Comparison of ENCODE assay signal across 1 cellular context in the genomic region with DNA sequence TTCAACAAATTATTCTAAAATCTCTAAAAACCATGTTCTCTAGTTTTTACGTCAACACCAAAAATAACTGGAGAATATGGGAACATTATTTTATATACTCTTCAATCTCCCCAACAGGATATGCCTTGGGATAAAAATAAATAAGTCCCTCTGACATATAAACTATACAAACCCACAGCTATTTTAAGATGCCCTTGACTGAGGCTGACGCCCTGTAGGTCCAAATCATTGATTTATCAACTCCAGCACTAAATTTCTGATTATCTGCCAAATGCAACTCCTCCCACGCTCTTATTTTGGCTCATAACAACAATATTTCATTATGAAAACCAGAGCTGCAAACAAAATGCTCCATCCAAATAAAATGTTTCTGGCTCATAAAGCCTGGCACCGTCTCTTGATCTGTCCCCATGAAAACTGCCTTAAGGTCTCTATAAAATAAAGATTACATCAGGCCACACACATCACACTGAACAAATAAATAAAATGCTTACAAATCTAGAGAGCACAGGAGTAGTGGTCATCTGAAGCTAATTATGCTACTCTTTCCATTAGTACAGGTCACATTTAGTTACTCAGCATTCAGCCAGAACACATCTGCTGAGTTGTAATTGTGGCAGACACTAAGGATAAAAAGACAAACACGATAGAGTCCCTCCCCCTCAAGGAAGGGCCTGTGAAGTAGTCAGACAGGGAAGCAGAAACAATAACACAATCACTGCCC.
TF ChIP-seq lines count a peak whose summit lies in the region.

No MANE protein-coding gene starts in this region.

TF ChIP-seq in HEK293, 187 proteins besides CTCF, POLR2A, EP300 and RAD21 (continued from another document and continues in another):
- TF ChIP-seq, protein P1, sequence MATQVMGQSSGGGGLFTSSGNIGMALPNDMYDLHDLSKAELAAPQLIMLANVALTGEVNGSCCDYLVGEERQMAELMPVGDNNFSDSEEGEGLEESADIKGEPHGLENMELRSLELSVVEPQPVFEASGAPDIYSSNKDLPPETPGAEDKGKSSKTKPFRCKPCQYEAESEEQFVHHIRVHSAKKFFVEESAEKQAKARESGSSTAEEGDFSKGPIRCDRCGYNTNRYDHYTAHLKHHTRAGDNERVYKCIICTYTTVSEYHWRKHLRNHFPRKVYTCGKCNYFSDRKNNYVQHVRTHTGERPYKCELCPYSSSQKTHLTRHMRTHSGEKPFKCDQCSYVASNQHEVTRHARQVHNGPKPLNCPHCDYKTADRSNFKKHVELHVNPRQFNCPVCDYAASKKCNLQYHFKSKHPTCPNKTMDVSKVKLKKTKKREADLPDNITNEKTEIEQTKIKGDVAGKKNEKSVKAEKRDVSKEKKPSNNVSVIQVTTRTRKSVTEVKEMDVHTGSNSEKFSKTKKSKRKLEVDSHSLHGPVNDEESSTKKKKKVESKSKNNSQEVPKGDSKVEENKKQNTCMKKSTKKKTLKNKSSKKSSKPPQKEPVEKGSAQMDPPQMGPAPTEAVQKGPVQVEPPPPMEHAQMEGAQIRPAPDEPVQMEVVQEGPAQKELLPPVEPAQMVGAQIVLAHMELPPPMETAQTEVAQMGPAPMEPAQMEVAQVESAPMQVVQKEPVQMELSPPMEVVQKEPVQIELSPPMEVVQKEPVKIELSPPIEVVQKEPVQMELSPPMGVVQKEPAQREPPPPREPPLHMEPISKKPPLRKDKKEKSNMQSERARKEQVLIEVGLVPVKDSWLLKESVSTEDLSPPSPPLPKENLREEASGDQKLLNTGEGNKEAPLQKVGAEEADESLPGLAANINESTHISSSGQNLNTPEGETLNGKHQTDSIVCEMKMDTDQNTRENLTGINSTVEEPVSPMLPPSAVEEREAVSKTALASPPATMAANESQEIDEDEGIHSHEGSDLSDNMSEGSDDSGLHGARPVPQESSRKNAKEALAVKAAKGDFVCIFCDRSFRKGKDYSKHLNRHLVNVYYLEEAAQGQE (tag by site-specific recombination; IDR thresholded peaks at IDR 0.05): no peak
- TF ChIP-seq GLIS1 (tag by site-specific recombination; IDR thresholded peaks at IDR 0.05) (peak; percentile 74), ZXDB (tag by site-specific recombination; IDR thresholded peaks at IDR 0.05) (peak; percentile 60), ZSCAN30 (tag by site-specific recombination; IDR thresholded peaks at IDR 0.05) (0 out of 2 replicates have a peak, but pooled peaks have one; percentile 22), ZNF677 (tag by site-specific recombination; IDR thresholded peaks at IDR 0.05) (no peak), ZBTB21 (tag by site-specific recombination; IDR thresholded peaks at IDR 0.05) (no peak), ZNF555 (tag by site-specific recombination; conservative IDR thresholded peaks at IDR 0.05) (no peak), ZNF416 (tag by site-specific recombination; IDR thresholded peaks at IDR 0.05) (no peak), ZNF366 (tag by site-specific recombination; conservative IDR thresholded peaks at IDR 0.05) (peak; percentile 65; the same call in 1 of the 2 replicates), TCF7L2 (IDR thresholded peaks at IDR 0.05; ENCODE audit: borderline replicate concordance, low read depth, low read length) (peak; percentile 57; the same call in 1 of the 2 replicates), KLF9 (tag by site-specific recombination; IDR thresholded peaks at IDR 0.05; ENCODE audit: low read depth) (0 out of 2 replicates have a peak, but pooled peaks have one; percentile 16), HOXD13 (CRISPR knock-in tag; IDR thresholded peaks at IDR 0.05; ENCODE audit: borderline replicate concordance) (0 out of 2 replicates have a peak, but pooled peaks have one; percentile 45), ZNF701 (tag by site-specific recombination; IDR thresholded peaks at IDR 0.05) (no peak), ZNF274 (IDR thresholded peaks at IDR 0.05; ENCODE audit: low read length) (no peak), ZNF274 (tag by site-specific recombination; IDR thresholded peaks at IDR 0.05; ENCODE audit: borderline replicate concordance) (no peak), ZNF248 (tag by site-specific recombination; IDR thresholded peaks at IDR 0.05) (no peak), ZNF2 (tag by site-specific recombination; IDR thresholded peaks at IDR 0.05) (0 out of 2 replicates have a peak, but pooled peaks have one; percentile 44), ZNF792 (tag by site-specific recombination; IDR thresholded peaks at IDR 0.05) (no peak), ZNF558 (tag by site-specific recombination; IDR thresholded peaks at IDR 0.05) (no peak), ZNF426 (tag by site-specific recombination; IDR thresholded peaks at IDR 0.05) (no peak), ZNF211 (tag by site-specific recombination; IDR thresholded peaks at IDR 0.05; ENCODE audit: low read depth) (no peak), BCL11A (tag by site-specific recombination; IDR thresholded peaks at IDR 0.05; ENCODE audit: low read depth) (peak; percentile 89; the same call in 1 of the 2 replicates), WT1 (tag by site-specific recombination; IDR thresholded peaks at IDR 0.05) (no peak), ZNF560 (tag by site-specific recombination; IDR thresholded peaks at IDR 0.05; ENCODE audit: borderline replicate concordance) (no peak), OVOL3 (tag by site-specific recombination; IDR thresholded peaks at IDR 0.05) (peak; percentile 29; the same call in 1 of the 2 replicates), ZNF335 (tag by site-specific recombination; conservative IDR thresholded peaks at IDR 0.05) (no peak), ZNF341 (tag by site-specific recombination; IDR thresholded peaks at IDR 0.05; ENCODE audit: low read depth) (no peak), ZNF10 (tag by site-specific recombination; IDR thresholded peaks at IDR 0.05) (no peak), ZNF132 (tag by site-specific recombination; IDR thresholded peaks at IDR 0.05; ENCODE audit: borderline replicate concordance) (no peak), FEZF1 (tag by site-specific recombination; IDR thresholded peaks at IDR 0.05) (peak; percentile 83), ZNF138 (tag by site-specific recombination; IDR thresholded peaks at IDR 0.05; ENCODE audit: borderline replicate concordance) (no peak)
- TF ChIP-seq, protein P2, sequence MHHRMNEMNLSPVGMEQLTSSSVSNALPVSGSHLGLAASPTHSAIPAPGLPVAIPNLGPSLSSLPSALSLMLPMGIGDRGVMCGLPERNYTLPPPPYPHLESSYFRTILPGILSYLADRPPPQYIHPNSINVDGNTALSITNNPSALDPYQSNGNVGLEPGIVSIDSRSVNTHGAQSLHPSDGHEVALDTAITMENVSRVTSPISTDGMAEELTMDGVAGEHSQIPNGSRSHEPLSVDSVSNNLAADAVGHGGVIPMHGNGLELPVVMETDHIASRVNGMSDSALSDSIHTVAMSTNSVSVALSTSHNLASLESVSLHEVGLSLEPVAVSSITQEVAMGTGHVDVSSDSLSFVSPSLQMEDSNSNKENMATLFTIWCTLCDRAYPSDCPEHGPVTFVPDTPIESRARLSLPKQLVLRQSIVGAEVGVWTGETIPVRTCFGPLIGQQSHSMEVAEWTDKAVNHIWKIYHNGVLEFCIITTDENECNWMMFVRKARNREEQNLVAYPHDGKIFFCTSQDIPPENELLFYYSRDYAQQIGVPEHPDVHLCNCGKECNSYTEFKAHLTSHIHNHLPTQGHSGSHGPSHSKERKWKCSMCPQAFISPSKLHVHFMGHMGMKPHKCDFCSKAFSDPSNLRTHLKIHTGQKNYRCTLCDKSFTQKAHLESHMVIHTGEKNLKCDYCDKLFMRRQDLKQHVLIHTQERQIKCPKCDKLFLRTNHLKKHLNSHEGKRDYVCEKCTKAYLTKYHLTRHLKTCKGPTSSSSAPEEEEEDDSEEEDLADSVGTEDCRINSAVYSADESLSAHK (tag by site-specific recombination; IDR thresholded peaks at IDR 0.05): peak; percentile 71
- TF ChIP-seq, protein P3, sequence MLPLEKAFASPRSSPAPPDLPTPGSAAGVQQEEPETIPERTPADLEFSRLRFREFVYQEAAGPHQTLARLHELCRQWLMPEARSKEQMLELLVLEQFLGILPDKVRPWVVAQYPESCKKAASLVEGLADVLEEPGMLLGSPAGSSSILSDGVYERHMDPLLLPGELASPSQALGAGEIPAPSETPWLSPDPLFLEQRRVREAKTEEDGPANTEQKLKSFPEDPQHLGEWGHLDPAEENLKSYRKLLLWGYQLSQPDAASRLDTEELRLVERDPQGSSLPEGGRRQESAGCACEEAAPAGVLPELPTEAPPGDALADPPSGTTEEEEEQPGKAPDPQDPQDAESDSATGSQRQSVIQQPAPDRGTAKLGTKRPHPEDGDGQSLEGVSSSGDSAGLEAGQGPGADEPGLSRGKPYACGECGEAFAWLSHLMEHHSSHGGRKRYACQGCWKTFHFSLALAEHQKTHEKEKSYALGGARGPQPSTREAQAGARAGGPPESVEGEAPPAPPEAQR (tag by site-specific recombination; IDR thresholded peaks at IDR 0.05): no peak
- TF ChIP-seq, protein P4, sequence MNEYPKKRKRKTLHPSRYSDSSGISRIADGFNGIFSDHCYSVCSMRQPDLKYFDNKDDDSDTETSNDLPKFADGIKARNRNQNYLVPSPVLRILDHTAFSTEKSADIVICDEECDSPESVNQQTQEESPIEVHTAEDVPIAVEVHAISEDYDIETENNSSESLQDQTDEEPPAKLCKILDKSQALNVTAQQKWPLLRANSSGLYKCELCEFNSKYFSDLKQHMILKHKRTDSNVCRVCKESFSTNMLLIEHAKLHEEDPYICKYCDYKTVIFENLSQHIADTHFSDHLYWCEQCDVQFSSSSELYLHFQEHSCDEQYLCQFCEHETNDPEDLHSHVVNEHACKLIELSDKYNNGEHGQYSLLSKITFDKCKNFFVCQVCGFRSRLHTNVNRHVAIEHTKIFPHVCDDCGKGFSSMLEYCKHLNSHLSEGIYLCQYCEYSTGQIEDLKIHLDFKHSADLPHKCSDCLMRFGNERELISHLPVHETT (tag by site-specific recombination; IDR thresholded peaks at IDR 0.05): no peak
- TF ChIP-seq, protein P5, sequence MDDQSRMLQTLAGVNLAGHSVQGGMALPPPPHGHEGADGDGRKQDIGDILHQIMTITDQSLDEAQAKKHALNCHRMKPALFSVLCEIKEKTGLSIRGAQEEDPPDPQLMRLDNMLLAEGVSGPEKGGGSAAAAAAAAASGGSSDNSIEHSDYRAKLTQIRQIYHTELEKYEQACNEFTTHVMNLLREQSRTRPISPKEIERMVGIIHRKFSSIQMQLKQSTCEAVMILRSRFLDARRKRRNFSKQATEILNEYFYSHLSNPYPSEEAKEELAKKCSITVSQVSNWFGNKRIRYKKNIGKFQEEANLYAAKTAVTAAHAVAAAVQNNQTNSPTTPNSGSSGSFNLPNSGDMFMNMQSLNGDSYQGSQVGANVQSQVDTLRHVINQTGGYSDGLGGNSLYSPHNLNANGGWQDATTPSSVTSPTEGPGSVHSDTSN (CRISPR knock-in tag; IDR thresholded peaks at IDR 0.05): no peak
- TF ChIP-seq, protein P6, sequence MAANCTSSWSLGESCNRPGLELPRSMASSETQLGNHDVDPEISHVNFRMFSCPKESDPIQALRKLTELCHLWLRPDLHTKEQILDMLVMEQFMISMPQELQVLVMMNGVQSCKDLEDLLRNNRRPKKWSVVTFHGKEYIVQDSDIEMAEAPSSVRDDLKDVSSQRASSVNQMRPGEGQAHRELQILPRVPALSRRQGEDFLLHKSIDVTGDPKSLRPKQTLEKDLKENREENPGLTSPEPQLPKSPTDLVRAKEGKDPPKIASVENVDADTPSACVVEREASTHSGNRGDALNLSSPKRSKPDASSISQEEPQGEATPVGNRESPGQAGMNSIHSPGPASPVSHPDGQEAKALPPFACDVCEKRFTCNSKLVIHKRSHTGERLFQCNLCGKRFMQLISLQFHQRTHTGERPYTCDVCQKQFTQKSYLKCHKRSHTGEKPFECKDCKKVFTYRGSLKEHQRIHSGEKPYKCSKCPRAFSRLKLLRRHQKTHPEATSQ (tag by site-specific recombination; IDR thresholded peaks at IDR 0.05): no peak
- TF ChIP-seq, protein P7, sequence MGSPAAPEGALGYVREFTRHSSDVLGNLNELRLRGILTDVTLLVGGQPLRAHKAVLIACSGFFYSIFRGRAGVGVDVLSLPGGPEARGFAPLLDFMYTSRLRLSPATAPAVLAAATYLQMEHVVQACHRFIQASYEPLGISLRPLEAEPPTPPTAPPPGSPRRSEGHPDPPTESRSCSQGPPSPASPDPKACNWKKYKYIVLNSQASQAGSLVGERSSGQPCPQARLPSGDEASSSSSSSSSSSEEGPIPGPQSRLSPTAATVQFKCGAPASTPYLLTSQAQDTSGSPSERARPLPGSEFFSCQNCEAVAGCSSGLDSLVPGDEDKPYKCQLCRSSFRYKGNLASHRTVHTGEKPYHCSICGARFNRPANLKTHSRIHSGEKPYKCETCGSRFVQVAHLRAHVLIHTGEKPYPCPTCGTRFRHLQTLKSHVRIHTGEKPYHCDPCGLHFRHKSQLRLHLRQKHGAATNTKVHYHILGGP (tag by site-specific recombination; IDR thresholded peaks at IDR 0.05): peak; percentile 85
- TF ChIP-seq, protein P8, sequence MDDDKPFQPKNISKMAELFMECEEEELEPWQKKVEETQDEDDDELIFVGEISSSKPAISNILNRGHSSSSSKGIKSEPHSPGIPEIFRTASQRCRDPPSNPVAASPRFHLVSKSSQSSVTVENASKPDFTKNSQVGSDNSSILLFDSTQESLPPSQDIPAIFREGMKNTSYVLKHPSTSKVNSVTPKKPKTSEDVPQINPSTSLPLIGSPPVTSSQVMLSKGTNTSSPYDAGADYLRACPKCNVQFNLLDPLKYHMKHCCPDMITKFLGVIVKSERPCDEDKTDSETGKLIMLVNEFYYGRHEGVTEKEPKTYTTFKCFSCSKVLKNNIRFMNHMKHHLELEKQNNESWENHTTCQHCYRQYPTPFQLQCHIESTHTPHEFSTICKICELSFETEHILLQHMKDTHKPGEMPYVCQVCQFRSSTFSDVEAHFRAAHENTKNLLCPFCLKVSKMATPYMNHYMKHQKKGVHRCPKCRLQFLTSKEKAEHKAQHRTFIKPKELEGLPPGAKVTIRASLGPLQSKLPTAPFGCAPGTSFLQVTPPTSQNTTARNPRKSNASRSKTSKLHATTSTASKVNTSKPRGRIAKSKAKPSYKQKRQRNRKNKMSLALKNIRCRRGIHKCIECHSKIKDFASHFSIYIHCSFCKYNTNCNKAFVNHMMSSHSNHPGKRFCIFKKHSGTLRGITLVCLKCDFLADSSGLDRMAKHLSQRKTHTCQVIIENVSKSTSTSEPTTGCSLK (tag by site-specific recombination; IDR thresholded peaks at IDR 0.05): no peak
- TF ChIP-seq, protein P9, sequence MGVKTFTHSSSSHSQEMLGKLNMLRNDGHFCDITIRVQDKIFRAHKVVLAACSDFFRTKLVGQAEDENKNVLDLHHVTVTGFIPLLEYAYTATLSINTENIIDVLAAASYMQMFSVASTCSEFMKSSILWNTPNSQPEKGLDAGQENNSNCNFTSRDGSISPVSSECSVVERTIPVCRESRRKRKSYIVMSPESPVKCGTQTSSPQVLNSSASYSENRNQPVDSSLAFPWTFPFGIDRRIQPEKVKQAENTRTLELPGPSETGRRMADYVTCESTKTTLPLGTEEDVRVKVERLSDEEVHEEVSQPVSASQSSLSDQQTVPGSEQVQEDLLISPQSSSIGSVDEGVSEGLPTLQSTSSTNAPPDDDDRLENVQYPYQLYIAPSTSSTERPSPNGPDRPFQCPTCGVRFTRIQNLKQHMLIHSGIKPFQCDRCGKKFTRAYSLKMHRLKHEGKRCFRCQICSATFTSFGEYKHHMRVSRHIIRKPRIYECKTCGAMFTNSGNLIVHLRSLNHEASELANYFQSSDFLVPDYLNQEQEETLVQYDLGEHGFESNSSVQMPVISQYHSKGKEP (tag by site-specific recombination; IDR thresholded peaks at IDR 0.05): peak; percentile 46; the same call in 1 of the 2 replicates
